15 cellular contexts compared by ENCODE assay signal in genomic region chr15:61049934-61050333, GRCh38.
DNase-seq lines count a peak whose midpoint lies in the region; ATAC-seq, FAIRE-seq and TF ChIP-seq lines count a peak whose summit lies in the region.
"Had no signal": no experiment of that assay in that cellular context is flagged by ENCODE, and none has a peak within 500 bp of the region (broad histone marks: within the 10 kb centered on the region; RNA-seq: fewer than 3 reads in every experiment).

No MANE protein-coding gene starts in this region.

- BruUV-seq in Caco-2 (replicated peaks; lab: Mats Ljungman, UMichigan) (no TSS peak), HepG2 (replicated peaks; lab: Mats Ljungman, UMichigan) (no TSS peak)

- peaks cover 6% of the 10 kb centered on the region for H3K4me1 Mint-ChIP-seq in Caco-2 (ENCODE audit: low read depth, unreplicated experiment)

- no peak for FAIRE-seq in HepG2 (lab: Jason Lieb, UNC)

- intact Hi-C loops in Caco-2 (cut with micrococcal nuclease; ENCODE audit: unreplicated experiment): loop anchor here (2.0 to 10.0 kb wide), 3 partner anchors 19 to 525 kb away; no protein-coding TSS in a partner anchor
- intact Hi-C loops in HepG2 (cut with micrococcal nuclease; ENCODE audit: unreplicated experiment): loop anchor here (5.0 kb wide), 1 partner anchor 463 kb away; no protein-coding TSS in a partner anchor
- intact Hi-C loops in cardiac septum (cut with DNase I): loop anchor here (10.0 kb wide), 3 partner anchors 135 to 465 kb away; no protein-coding TSS in a partner anchor

- H3K36me3 Mint-ChIP-seq in Caco-2 (ENCODE audit: insufficient read depth, unreplicated experiment): no peaks in the 10 kb centered on the region

- no peaks in the 10 kb centered on the region for H3K4me1 ChIP-seq in Caco-2
- H3K4me1 ChIP-seq in HepG2 (ENCODE audit: insufficient read depth, low read length): peaks cover 21% of the 10 kb centered on the region

- POLR2A ChIA-PET in Caco-2 (lab: Charles Lee): no interaction called here
- POLR2A ChIA-PET in HepG2 (lab: Yijun Ruan, JAX): no interaction called here

- peak in 1 of 2 experiments; percentile 34; a peak in 1 of 4 replicates for TF ChIP-seq EP300 in HepG2 (IDR thresholded peaks at IDR 0.05; ENCODE audit: low read depth in 2 of 2, low read length in 2 of 2)
- TF ChIP-seq EP300 in HepG2 (CRISPR knock-in tag; IDR thresholded peaks at IDR 0.05; ENCODE audit: borderline replicate concordance): no peak

- no peak overlapping the region for H3K27ac ChIP-seq in HepG2 (ENCODE audit: extremely low read length, insufficient read depth, low read length)
- H3K27ac ChIP-seq: SK-N-MC had no signal

- H3K9me3 ChIP-seq in Caco-2: no peaks in the 10 kb centered on the region
- H3K9me3 ChIP-seq in HepG2 (ENCODE audit: low read length): no peaks in the 10 kb centered on the region
- H3K9me3 ChIP-seq: BE2C had no signal

- TF ChIP-seq RAD21 in HepG2 (CRISPR knock-in tag; IDR thresholded peaks at IDR 0.05): no peak

- H3K9me3 Mint-ChIP-seq in Caco-2 (ENCODE audit: unreplicated experiment): no peaks in the 10 kb centered on the region
- H3K9me3 Mint-ChIP-seq: activated T-helper 2 cell treated with anti-CD3 and anti-CD28 coated beads, Interferon-gamma antibody, Interleukin-2, Interleukin-4, amounts not matched to agents 10 μg/mL and 5 μg/mL and 100 μg/mL, durations not matched to agents 14 hours and 24 hours and 36 hours had no signal

- no peak overlapping the region for H2AFZ ChIP-seq in HepG2 (ENCODE audit: low read length)

- H3K36me3 ChIP-seq in Caco-2 (ENCODE audit: control insufficient read depth, insufficient read depth, low read length): no peaks in the 10 kb centered on the region
- no peaks in the 10 kb centered on the region for H3K36me3 ChIP-seq in HepG2 (replicated peaks in 1 of 2; ENCODE audit: control insufficient read depth in 1 of 2, insufficient read depth in 2 of 2, low read length in 2 of 2)
- H3K36me3 ChIP-seq: BE2C had no signal

- no peak overlapping the region for H3K9ac ChIP-seq in HepG2 (ENCODE audit: insufficient read depth, low read depth, low read length)

- no peak overlapping the region for H3K4me3 ChIP-seq in Caco-2 (ENCODE audit: low read depth, low read length)
- H3K4me3 ChIP-seq in astrocyte of the spinal cord (ENCODE audit: low read depth, low read length): no peak overlapping the region
- H3K4me3 ChIP-seq in HepG2 (replicated peaks in 1 of 3; ENCODE audit: insufficient read depth in 1 of 3, low read depth in 2 of 3, low read length in 3 of 3): no peak overlapping the region
- H3K4me3 ChIP-seq: SK-N-MC had no signal

- no peaks in the 10 kb centered on the region for H3K79me2 ChIP-seq in HepG2 (ENCODE audit: insufficient read depth, low read length)

- TF ChIP-seq POLR2A in HepG2 (IDR thresholded peaks at IDR 0.05; ENCODE audit: insufficient read depth in 1 of 2, low read depth in 2 of 2, low read length in 2 of 2): no peak

- no peaks in the 10 kb centered on the region for H4K20me1 ChIP-seq in HepG2 (ENCODE audit: insufficient read depth, low read length)

- CTCF ChIA-PET in Caco-2 (lab: Charles Lee) (no interaction called here), HepG2 (lab: Yijun Ruan, JAX; ENCODE audit: low intra/inter-chr PET ratio, low total read pairs) (no interaction called here)

- in situ Hi-C loops in astrocyte of the spinal cord (cut with HindIII; ENCODE audit: low sequenced_read_pairs): no loop called here
- in situ Hi-C loops in HepG2 (cut with HindIII; ENCODE audit: extremely low pct_ligation_motif_present, low pct_unique_long_range_greater_than_20kb): no loop called here

- WGBS in HepG2 (ENCODE audit: low lambda C conversion rate): 1% methylated on average over 11 of the region's 11 CpGs

- TF ChIP-seq CTCF in Caco-2 (IDR thresholded peaks at IDR 0.05; ENCODE audit: insufficient read depth in 1 of 2, low read depth in 1 of 2, low read length in 1 of 2, severe bottlenecking in 1 of 2, unreplicated experiment in 1 of 2): no peak
- TF ChIP-seq CTCF in astrocyte of the spinal cord (IDR thresholded peaks at IDR 0.05; ENCODE audit: low read depth, low read length): no peak
- no peak for TF ChIP-seq CTCF in HepG2 (CRISPR knock-in tag; IDR thresholded peaks at IDR 0.05)

- H3K27me3 ChIP-seq in Caco-2 (replicated peaks; ENCODE audit: control insufficient read depth, insufficient read depth, low read length): no peaks in the 10 kb centered on the region
- peaks cover 0 to 10% of the 10 kb centered on the region in 2 experiments; a peak in 2 of 5 replicates for H3K27me3 ChIP-seq in HepG2 (ENCODE audit: control insufficient read depth in 1 of 2, insufficient read depth in 2 of 2, low read length in 2 of 2)
- H3K27me3 ChIP-seq: BE2C had no signal

- ATAC-seq in HepG2 (peak; percentile 75), HG02642 (IDR thresholded peaks at IDR 0.05; ENCODE audit: poor library complexity, unreplicated experiment) (no peak), HG03442 (IDR thresholded peaks at IDR 0.05; ENCODE audit: unreplicated experiment) (no peak)
- ATAC-seq: left colon had no signal

- peak overlapping the region; percentile 59 for H3K4me2 ChIP-seq in HepG2 (ENCODE audit: low read depth, low read length)

- no peak overlapping the region for H3K27ac Mint-ChIP-seq in Caco-2 (ENCODE audit: unreplicated experiment)
- H3K27ac Mint-ChIP-seq: activated T-helper 2 cell treated with anti-CD3 and anti-CD28 coated beads, Interferon-gamma antibody, Interleukin-2, Interleukin-4, amounts not matched to agents 10 μg/mL and 5 μg/mL and 100 μg/mL, durations not matched to agents 14 hours and 24 hours and 36 hours had no signal

- H3K27me3 Mint-ChIP-seq in Caco-2 (ENCODE audit: insufficient read depth, unreplicated experiment): no peaks in the 10 kb centered on the region

- DNase-seq in Caco-2 (no peak), HS-27A (ENCODE audit: low read depth) (peak; percentile 86), astrocyte of the spinal cord (ENCODE audit: low read depth, low spot score) (peak; percentile 90), HepG2 (ENCODE audit: low spot score) (peak; percentile 24), cardiac septum (ENCODE audit: low spot score) (no peak)
- DNase-seq in activated naive CD4-positive, alpha-beta T cell treated with anti-CD3 and anti-CD28 coated beads, Interleukin-2, amount 50 U/mL, for 16 hours: no peak
- DNase-seq: activated CD4-positive, alpha-beta T cell treated with anti-CD3 and anti-CD28 coated beads for 48 hours; BE2C; GDM1; left colon; NCI-H1417 had no signal

- peak overlapping the region; percentile 25 for H3K4me3 Mint-ChIP-seq in Caco-2 (ENCODE audit: unreplicated experiment)

TF ChIP-seq in HepG2, 621 proteins besides CTCF, POLR2A, EP300 and RAD21 (continues in another document):
- TF ChIP-seq KDM5B (CRISPR knock-in tag; IDR thresholded peaks at IDR 0.05; ENCODE audit: borderline replicate concordance) (no peak), ZNF362 (CRISPR knock-in tag; IDR thresholded peaks at IDR 0.05; ENCODE audit: borderline replicate concordance) (no peak), RARA (CRISPR knock-in tag; IDR thresholded peaks at IDR 0.05) (peak; percentile 38), ETV6 (CRISPR knock-in tag; conservative IDR thresholded peaks at IDR 0.05) (no peak), ATF4 (CRISPR knock-in tag; IDR thresholded peaks at IDR 0.05) (0 out of 4 replicates have a peak, but pooled peaks of 1 of the 2 experiments have one; percentile 21), ZNF839 (CRISPR knock-in tag; IDR thresholded peaks at IDR 0.05; ENCODE audit: borderline replicate concordance) (no peak), NBN (conservative IDR thresholded peaks at IDR 0.05) (no peak), FOSL2 (CRISPR knock-in tag; IDR thresholded peaks at IDR 0.05) (peak; percentile 98), ZNF124 (CRISPR knock-in tag; IDR thresholded peaks at IDR 0.05) (no peak), ZNF800 (CRISPR knock-in tag; IDR thresholded peaks at IDR 0.05) (no peak), ZNF614 (CRISPR knock-in tag; IDR thresholded peaks at IDR 0.05; ENCODE audit: borderline replicate concordance) (0 out of 2 replicates have a peak, but pooled peaks have one; percentile 33), RXRB (CRISPR knock-in tag; IDR thresholded peaks at IDR 0.05; ENCODE audit: borderline replicate concordance) (peak; percentile 43; the same call in 1 of the 2 replicates), NFE2L2 (IDR thresholded peaks at IDR 0.05; ENCODE audit: low read length) (no peak), MEIS1 (CRISPR knock-in tag; IDR thresholded peaks at IDR 0.05; ENCODE audit: borderline replicate concordance) (no peak)

Comparison
In these comparisons a context has a peak if more than half of its experiments do, and no peak if none do; other contexts are left out.
1. DNase-seq: peak in HS-27A (single experiment), astrocyte of the spinal cord (single experiment) and HepG2 (single experiment); none in Caco-2 (0 of 2), activated naive CD4-positive, alpha-beta T cell treated with anti-CD3 and anti-CD28 coated beads, Interleukin-2, amount 50 U/mL, for 16 hours (single experiment) and cardiac septum (single experiment).